Comparison of ENCODE assay signal across 1 cellular context in the genomic region with DNA sequence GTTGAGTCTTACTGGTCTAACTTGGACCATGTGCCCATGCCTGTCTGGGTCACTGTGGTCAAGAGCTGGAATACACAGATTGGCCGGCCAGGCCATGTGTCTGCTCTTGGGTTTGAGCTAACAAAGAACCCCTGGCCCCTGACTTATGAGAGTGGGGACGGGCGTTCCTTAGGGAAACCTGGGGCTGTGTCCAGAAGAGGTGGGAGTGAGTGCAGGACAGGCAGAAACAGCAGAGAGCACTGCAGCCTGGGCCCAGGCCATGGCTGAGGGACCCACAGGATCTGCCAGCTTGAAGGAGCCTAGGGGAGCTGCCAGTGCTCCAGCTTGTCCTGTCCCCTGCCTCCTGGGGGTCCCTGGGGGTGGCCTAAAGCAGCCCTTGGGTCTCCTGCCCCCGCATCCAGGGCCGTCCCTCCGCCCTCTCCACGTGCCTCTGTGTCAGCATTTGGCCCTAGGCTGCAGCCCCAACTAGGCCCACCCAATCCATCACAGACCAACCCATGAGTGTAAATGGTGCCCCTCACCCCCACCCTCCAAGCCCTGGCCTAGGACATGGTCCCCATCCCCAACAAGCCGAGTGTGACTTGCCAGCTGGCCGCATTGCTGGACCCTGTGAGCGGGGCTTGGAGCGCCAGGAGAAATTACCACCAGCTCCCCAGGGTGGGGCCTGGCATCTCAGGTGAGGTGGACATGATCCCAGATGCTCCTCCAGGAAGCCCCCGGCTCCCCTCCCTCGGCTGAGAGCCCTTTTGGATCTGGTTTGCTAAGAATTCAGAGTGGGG.
TF ChIP-seq lines count a peak whose summit lies in the region.

No MANE protein-coding gene starts in this region.

TF ChIP-seq in HepG2, 621 proteins besides CTCF, POLR2A, EP300 and RAD21:
- TF ChIP-seq, protein P1, sequence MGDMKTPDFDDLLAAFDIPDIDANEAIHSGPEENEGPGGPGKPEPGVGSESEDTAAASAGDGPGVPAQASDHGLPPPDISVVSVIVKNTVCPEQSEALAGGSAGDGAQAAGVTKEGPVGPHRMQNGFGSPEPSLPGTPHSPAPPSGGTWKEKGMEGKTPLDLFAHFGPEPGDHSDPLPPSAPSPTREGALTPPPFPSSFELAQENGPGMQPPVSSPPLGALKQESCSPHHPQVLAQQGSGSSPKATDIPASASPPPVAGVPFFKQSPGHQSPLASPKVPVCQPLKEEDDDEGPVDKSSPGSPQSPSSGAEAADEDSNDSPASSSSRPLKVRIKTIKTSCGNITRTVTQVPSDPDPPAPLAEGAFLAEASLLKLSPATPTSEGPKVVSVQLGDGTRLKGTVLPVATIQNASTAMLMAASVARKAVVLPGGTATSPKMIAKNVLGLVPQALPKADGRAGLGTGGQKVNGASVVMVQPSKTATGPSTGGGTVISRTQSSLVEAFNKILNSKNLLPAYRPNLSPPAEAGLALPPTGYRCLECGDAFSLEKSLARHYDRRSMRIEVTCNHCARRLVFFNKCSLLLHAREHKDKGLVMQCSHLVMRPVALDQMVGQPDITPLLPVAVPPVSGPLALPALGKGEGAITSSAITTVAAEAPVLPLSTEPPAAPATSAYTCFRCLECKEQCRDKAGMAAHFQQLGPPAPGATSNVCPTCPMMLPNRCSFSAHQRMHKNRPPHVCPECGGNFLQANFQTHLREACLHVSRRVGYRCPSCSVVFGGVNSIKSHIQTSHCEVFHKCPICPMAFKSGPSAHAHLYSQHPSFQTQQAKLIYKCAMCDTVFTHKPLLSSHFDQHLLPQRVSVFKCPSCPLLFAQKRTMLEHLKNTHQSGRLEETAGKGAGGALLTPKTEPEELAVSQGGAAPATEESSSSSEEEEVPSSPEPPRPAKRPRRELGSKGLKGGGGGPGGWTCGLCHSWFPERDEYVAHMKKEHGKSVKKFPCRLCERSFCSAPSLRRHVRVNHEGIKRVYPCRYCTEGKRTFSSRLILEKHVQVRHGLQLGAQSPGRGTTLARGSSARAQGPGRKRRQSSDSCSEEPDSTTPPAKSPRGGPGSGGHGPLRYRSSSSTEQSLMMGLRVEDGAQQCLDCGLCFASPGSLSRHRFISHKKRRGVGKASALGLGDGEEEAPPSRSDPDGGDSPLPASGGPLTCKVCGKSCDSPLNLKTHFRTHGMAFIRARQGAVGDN (CRISPR knock-in tag; IDR thresholded peaks at IDR 0.05), result 0 out of 2 replicates have a peak, but pooled peaks have one; percentile 19
- TF ChIP-seq FOXJ3 (CRISPR knock-in tag; IDR thresholded peaks at IDR 0.05; ENCODE audit: borderline replicate concordance), result no peak
